ENCODE assay signal across 1 cellular context in the genomic region with DNA sequence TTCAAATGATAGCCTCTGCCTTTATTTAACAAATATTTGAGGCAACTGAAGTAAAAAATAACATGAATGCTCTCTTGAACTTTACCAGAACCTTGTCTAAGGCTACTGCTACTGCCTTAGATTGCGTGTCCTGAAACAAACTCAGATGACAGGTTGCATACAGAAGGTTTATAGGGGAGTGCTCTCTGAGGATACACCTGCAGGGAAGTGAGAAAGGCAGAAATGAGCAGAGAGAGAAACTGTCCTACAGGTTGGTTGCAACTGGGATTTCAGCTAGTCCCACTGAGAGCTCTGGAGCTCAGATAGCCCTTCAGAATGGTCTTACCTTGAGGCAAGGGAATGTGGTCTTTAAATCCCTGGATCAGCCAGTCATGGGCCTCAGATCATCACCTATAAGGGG.
TF ChIP-seq lines count a peak whose summit lies in the region.

No MANE protein-coding gene starts in this region.

TF ChIP-seq in GM23338, 12 proteins besides CTCF, POLR2A, EP300 and RAD21 (continued from another document):
- TF ChIP-seq, protein P1, sequence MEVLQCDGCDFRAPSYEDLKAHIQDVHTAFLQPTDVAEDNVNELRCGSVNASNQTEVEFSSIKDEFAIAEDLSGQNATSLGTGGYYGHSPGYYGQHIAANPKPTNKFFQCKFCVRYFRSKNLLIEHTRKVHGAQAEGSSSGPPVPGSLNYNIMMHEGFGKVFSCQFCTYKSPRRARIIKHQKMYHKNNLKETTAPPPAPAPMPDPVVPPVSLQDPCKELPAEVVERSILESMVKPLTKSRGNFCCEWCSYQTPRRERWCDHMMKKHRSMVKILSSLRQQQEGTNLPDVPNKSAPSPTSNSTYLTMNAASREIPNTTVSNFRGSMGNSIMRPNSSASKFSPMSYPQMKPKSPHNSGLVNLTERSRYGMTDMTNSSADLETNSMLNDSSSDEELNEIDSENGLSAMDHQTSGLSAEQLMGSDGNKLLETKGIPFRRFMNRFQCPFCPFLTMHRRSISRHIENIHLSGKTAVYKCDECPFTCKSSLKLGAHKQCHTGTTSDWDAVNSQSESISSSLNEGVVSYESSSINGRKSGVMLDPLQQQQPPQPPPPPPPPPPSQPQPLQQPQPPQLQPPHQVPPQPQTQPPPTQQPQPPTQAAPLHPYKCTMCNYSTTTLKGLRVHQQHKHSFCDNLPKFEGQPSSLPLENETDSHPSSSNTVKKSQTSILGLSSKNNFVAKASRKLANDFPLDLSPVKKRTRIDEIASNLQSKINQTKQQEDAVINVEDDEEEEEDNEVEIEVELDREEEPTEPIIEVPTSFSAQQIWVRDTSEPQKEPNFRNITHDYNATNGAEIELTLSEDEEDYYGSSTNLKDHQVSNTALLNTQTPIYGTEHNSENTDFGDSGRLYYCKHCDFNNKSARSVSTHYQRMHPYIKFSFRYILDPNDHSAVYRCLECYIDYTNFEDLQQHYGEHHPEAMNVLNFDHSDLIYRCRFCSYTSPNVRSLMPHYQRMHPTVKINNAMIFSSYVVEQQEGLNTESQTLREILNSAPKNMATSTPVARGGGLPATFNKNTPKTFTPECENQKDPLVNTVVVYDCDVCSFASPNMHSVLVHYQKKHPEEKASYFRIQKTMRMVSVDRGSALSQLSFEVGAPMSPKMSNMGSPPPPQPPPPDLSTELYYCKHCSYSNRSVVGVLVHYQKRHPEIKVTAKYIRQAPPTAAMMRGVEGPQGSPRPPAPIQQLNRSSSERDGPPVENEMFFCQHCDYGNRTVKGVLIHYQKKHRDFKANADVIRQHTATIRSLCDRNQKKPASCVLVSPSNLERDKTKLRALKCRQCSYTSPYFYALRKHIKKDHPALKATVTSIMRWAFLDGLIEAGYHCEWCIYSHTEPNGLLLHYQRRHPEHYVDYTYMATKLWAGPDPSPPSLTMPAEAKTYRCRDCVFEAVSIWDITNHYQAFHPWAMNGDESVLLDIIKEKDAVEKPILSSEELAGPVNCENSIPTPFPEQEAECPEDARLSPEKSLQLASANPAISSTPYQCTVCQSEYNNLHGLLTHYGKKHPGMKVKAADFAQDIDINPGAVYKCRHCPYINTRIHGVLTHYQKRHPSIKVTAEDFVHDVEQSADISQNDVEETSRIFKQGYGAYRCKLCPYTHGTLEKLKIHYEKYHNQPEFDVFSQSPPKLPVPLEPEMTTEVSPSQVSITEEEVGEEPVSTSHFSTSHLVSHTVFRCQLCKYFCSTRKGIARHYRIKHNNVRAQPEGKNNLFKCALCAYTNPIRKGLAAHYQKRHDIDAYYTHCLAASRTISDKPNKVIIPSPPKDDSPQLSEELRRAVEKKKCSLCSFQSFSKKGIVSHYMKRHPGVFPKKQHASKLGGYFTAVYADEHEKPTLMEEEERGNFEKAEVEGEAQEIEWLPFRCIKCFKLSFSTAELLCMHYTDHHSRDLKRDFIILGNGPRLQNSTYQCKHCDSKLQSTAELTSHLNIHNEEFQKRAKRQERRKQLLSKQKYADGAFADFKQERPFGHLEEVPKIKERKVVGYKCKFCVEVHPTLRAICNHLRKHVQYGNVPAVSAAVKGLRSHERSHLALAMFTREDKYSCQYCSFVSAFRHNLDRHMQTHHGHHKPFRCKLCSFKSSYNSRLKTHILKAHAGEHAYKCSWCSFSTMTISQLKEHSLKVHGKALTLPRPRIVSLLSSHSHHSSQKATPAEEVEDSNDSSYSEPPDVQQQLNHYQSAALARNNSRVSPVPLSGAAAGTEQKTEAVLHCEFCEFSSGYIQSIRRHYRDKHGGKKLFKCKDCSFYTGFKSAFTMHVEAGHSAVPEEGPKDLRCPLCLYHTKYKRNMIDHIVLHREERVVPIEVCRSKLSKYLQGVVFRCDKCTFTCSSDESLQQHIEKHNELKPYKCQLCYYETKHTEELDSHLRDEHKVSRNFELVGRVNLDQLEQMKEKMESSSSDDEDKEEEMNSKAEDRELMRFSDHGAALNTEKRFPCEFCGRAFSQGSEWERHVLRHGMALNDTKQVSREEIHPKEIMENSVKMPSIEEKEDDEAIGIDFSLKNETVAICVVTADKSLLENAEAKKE (CRISPR knock-in tag; IDR thresholded peaks at IDR 0.05), result no peak
- TF ChIP-seq ZNF114 (CRISPR knock-in tag; IDR thresholded peaks at IDR 0.05) (no peak), ZNF331 (CRISPR knock-in tag; IDR thresholded peaks at IDR 0.05; ENCODE audit: low read depth) (no peak), CREB1 (CRISPR knock-in tag; IDR thresholded peaks at IDR 0.05; ENCODE audit: low read depth) (no peak), EZH2 (IDR thresholded peaks at IDR 0.05; ENCODE audit: low read depth, unreplicated experiment) (no peak), EZH2phosphoT487 (IDR thresholded peaks at IDR 0.05; ENCODE audit: unreplicated experiment) (no peak), POLR2AphosphoS5 (IDR thresholded peaks at IDR 0.05; ENCODE audit: low read depth) (no peak), NANOG (IDR thresholded peaks at IDR 0.05; ENCODE audit: borderline replicate concordance) (no peak), STAT1 (IDR thresholded peaks at IDR 0.05; ENCODE audit: unreplicated experiment) (no peak)
- TF ChIP-seq, protein P2, sequence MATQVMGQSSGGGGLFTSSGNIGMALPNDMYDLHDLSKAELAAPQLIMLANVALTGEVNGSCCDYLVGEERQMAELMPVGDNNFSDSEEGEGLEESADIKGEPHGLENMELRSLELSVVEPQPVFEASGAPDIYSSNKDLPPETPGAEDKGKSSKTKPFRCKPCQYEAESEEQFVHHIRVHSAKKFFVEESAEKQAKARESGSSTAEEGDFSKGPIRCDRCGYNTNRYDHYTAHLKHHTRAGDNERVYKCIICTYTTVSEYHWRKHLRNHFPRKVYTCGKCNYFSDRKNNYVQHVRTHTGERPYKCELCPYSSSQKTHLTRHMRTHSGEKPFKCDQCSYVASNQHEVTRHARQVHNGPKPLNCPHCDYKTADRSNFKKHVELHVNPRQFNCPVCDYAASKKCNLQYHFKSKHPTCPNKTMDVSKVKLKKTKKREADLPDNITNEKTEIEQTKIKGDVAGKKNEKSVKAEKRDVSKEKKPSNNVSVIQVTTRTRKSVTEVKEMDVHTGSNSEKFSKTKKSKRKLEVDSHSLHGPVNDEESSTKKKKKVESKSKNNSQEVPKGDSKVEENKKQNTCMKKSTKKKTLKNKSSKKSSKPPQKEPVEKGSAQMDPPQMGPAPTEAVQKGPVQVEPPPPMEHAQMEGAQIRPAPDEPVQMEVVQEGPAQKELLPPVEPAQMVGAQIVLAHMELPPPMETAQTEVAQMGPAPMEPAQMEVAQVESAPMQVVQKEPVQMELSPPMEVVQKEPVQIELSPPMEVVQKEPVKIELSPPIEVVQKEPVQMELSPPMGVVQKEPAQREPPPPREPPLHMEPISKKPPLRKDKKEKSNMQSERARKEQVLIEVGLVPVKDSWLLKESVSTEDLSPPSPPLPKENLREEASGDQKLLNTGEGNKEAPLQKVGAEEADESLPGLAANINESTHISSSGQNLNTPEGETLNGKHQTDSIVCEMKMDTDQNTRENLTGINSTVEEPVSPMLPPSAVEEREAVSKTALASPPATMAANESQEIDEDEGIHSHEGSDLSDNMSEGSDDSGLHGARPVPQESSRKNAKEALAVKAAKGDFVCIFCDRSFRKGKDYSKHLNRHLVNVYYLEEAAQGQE (IDR thresholded peaks at IDR 0.05; ENCODE audit: unreplicated experiment), result no peak
